ENCODE assay signal across 14 cellular contexts in genomic region chr15:93201940-93202339, GRCh38.
DNase-seq lines count a peak whose midpoint lies in the region; ATAC-seq and TF ChIP-seq lines count a peak whose summit lies in the region.
"Had no signal": no experiment of that assay in that cellular context is flagged by ENCODE, and none has a peak within 500 bp of the region (broad histone marks: within the 10 kb centered on the region; RNA-seq: fewer than 3 reads in every experiment).

No MANE protein-coding gene starts in this region.

- no peak overlapping the region for H3K4me3 ChIP-seq in heart left ventricle
- no peak overlapping the region for H3K4me3 ChIP-seq in LNCaP clone FGC (ENCODE audit: low read depth, low read length)
- H3K4me3 ChIP-seq in skeletal muscle tissue (ENCODE audit: low read length in 3 of 3): no peak overlapping the region
- H3K4me3 ChIP-seq: A549, HAP-1 had no signal

- H3K27me3 Mint-ChIP-seq in nephron progenitor cell (ENCODE audit: low read depth, poor library complexity): peaks cover 15% of the 10 kb centered on the region

- TF ChIP-seq CTCF in heart left ventricle (IDR thresholded peaks at IDR 0.05): no peak
- TF ChIP-seq CTCF in LNCaP clone FGC (IDR thresholded peaks at IDR 0.05; ENCODE audit: control insufficient read depth, extremely low read depth, insufficient read depth): no peak
- no peak for TF ChIP-seq CTCF in nephron progenitor cell (IDR thresholded peaks at IDR 0.05)

- H3K9me3 Mint-ChIP-seq in nephron progenitor cell: peaks cover 30% of the 10 kb centered on the region

- ATAC-seq in Right ventricle myocardium inferior (peak; percentile 55), heart left ventricle (no peak)
- ATAC-seq: A549 had no signal

- peaks cover 0 to 16% (median 3%) of the 10 kb centered on the region in 12 donors for H3K9me3 ChIP-seq in heart left ventricle
- no peaks in the 10 kb centered on the region for H3K9me3 ChIP-seq in skeletal muscle tissue (ENCODE audit: control insufficient read depth in 3 of 3, low read length in 3 of 3)
- H3K9me3 ChIP-seq: A549, HAP-1 had no signal

- H3K4me3 Mint-ChIP-seq in nephron progenitor cell: no peak overlapping the region
- H3K4me3 Mint-ChIP-seq: CD4-positive, alpha-beta T cell had no signal

- H3K27ac Mint-ChIP-seq in nephron progenitor cell: peak overlapping the region; percentile 55
- H3K27ac Mint-ChIP-seq: CD4-positive, alpha-beta T cell had no signal

- TF ChIP-seq POLR2A in heart left ventricle (IDR thresholded peaks at IDR 0.05): no peak

- WGBS in heart left ventricle, 4 donors: 42 to 52% (median 50%) methylated on average over 4 of the region's 4 CpGs

- no peaks in the 10 kb centered on the region for H3K36me3 ChIP-seq in heart left ventricle
- no peaks in the 10 kb centered on the region for H3K36me3 ChIP-seq in skeletal muscle tissue (ENCODE audit: control insufficient read depth in 3 of 3, insufficient read depth in 3 of 3, low read length in 3 of 3)
- H3K36me3 ChIP-seq: HAP-1 had no signal

- DNase-seq in Right ventricle myocardium inferior (ENCODE audit: missing footprints) (no peak), heart left ventricle (no peak), LNCaP clone FGC (ENCODE audit: low read depth) (peak; percentile 61), nephron progenitor cell (no peak), retina (no peak), H4 (ENCODE audit: low spot score) (no peak)
- DNase-seq: AML-193; Caco-2; CD4-positive, alpha-beta T cell had no signal

- H3K27me3 ChIP-seq in heart left ventricle: no peaks in the 10 kb centered on the region
- H3K27me3 ChIP-seq in skeletal muscle tissue (ENCODE audit: control insufficient read depth in 3 of 3, insufficient read depth in 3 of 3, low read length in 3 of 3): no peaks in the 10 kb centered on the region

- H3K4me1 Mint-ChIP-seq in nephron progenitor cell: peaks cover 20% of the 10 kb centered on the region

- H3K9ac ChIP-seq in skeletal muscle tissue (ENCODE audit: low read depth in 1 of 3, low read length in 3 of 3): no peak overlapping the region

- intact Hi-C loops in Right ventricle myocardium inferior (cut with DNase I) (no loop called here), heart left ventricle (cut with DNase I) (no loop called here)

- H3K36me3 Mint-ChIP-seq in nephron progenitor cell (ENCODE audit: low read depth): peaks cover 20% of the 10 kb centered on the region

- no peak overlapping the region for H3K27ac ChIP-seq in heart left ventricle
- H3K27ac ChIP-seq in skeletal muscle tissue (ENCODE audit: low read depth, low read length): peak overlapping the region; percentile 11
- H3K27ac ChIP-seq: 22Rv1, A549, C4-2B had no signal

- H3K4me1 ChIP-seq in heart left ventricle (peaks cover 0 to 9% (median 0%) of the 10 kb centered on the region in 12 donors), skeletal muscle tissue (ENCODE audit: control insufficient read depth in 3 of 3, insufficient read depth in 3 of 3, low read length in 3 of 3) (peaks cover 7 to 20% (median 18%) of the 10 kb centered on the region in 3 donors)
- H3K4me1 ChIP-seq: A549, HAP-1 had no signal
